Comparison of ENCODE assay signal across 27 cellular contexts in genomic region chr7:17544401-17544800, GRCh38.
"Had no signal": no experiment of that assay in that cellular context is flagged by ENCODE, and none has a peak within 500 bp of the region (broad histone marks: within the 10 kb centered on the region; RNA-seq: fewer than 3 reads in every experiment).

No MANE protein-coding gene starts in this region.

- H3K36me3 ChIP-seq: heart right ventricle, left ventricle myocardium inferior, ovary, right atrium auricular region, right lobe of liver, stomach, thyroid gland, upper lobe of right lung, uterus had no signal

- H3K27me3 ChIP-seq: heart right ventricle, hepatocyte, ovary, right atrium auricular region, right lobe of liver, stomach, testis, thyroid gland, upper lobe of right lung, uterus had no signal

- H3K27me3 Mint-ChIP-seq: progenitor cell of endocrine pancreas; stimulated activated naive B cell treated with anti-CD40 and anti-IgM and Interleukin-4, amounts not matched to agents 10 μg/mL and 1 μg/mL and 100 μg/mL, for 72 hours had no signal

- H3K9me3 ChIP-seq: heart right ventricle, left ventricle myocardium inferior, mucosa of descending colon, ovary, right atrium auricular region, right lobe of liver, stomach, testis, thyroid gland, upper lobe of right lung, uterus had no signal

- H3K36me3 Mint-ChIP-seq: naive thymus-derived CD4-positive, alpha-beta T cell; natural killer cell treated with Interleukin-12 subunit alpha and Interleukin-12 subunit beta and Interleukin-15 and Interleukin-18, amount 100 ng/mL, for 72 hours; stimulated activated naive B cell treated with anti-CD40 and anti-IgM and Interleukin-4, amounts not matched to agents 10 μg/mL and 1 μg/mL and 100 μg/mL, for 72 hours had no signal

- H3K4me2 ChIP-seq: hepatocyte had no signal

- H3K9me3 Mint-ChIP-seq: neural crest cell; stimulated activated naive B cell treated with anti-CD40 and anti-IgM and Interleukin-4, amounts not matched to agents 10 μg/mL and 1 μg/mL and 100 μg/mL, for 72 hours had no signal

- H3K27ac ChIP-seq: hepatocyte, left ventricle myocardium inferior, ovary, right atrium auricular region, right lobe of liver, testis, thyroid gland, upper lobe of right lung had no signal

- DNase-seq: heart right ventricle; islet precursor cell; left ventricle myocardium inferior; midbrain; mucosa of descending colon; naive thymus-derived CD4-positive, alpha-beta T cell; occipital lobe; ovary; right lobe of liver; stimulated activated CD4-positive, alpha-beta T cell treated with anti-CD3 and anti-CD28 coated beads, Interleukin-12 subunit alpha, Interleukin-12 subunit beta, amount 100 ng/mL, for 4 hours; stimulated activated CD4-positive, alpha-beta T cell treated with anti-CD3 and anti-CD28 coated beads, Interleukin-15, amount 100 ng/mL, for 24 hours; stimulated activated CD4-positive, alpha-beta T cell treated with anti-CD3 and anti-CD28 coated beads, Interleukin-2, amount 100 ng/mL, for 24 hours; stimulated activated CD4-positive, alpha-beta T cell treated with anti-CD3 and anti-CD28 coated beads, Interleukin-4, amount 100 ng/mL, for 1 hour; stimulated activated naive B cell treated with anti-CD40 and anti-IgM and Interleukin-4, amounts not matched to agents 10 μg/mL and 1 μg/mL and 100 μg/mL, for 72 hours; stimulated activated naive CD8-positive, alpha-beta T cell treated with anti-CD3 and anti-CD28 coated beads, Interleukin-15, Interleukin-2, amounts not matched to agents 100 U/mL and 50 U/mL, for 24 hours; stomach; testis; thyroid gland; trophoblast cell; upper lobe of right lung; uterus had no signal

- H3K4me1 Mint-ChIP-seq: naive thymus-derived CD4-positive, alpha-beta T cell; stimulated activated naive B cell treated with anti-CD40 and anti-IgM and Interleukin-4, amounts not matched to agents 10 μg/mL and 1 μg/mL and 100 μg/mL, for 72 hours had no signal

- ATAC-seq: heart right ventricle; mucosa of descending colon; naive thymus-derived CD4-positive, alpha-beta T cell; natural killer cell treated with Interleukin-12 subunit alpha and Interleukin-12 subunit beta and Interleukin-15 and Interleukin-18, amount 100 ng/mL, for 72 hours; right lobe of liver; stimulated activated naive B cell treated with anti-CD40 and anti-IgM and Interleukin-4, amounts not matched to agents 10 μg/mL and 1 μg/mL and 100 μg/mL, for 72 hours; stimulated activated naive CD8-positive, alpha-beta T cell treated with anti-CD3 and anti-CD28 coated beads, Interleukin-15, Interleukin-2, amounts not matched to agents 100 U/mL and 50 U/mL, for 24 hours; upper lobe of right lung had no signal

- H3K4me3 ChIP-seq: heart right ventricle, hepatocyte, left ventricle myocardium inferior, lung, mucosa of descending colon, ovary, right atrium auricular region, right lobe of liver, stomach, testis, thyroid gland, upper lobe of right lung, uterus had no signal

- H3K4me3 Mint-ChIP-seq: naive thymus-derived CD4-positive, alpha-beta T cell; natural killer cell treated with Interleukin-12 subunit alpha and Interleukin-12 subunit beta and Interleukin-15 and Interleukin-18, amount 100 ng/mL, for 72 hours; neural crest cell; stimulated activated naive B cell treated with anti-CD40 and anti-IgM and Interleukin-4, amounts not matched to agents 10 μg/mL and 1 μg/mL and 100 μg/mL, for 72 hours had no signal

- H3K4me1 ChIP-seq: testis, thyroid gland, upper lobe of right lung had no signal

- H3K27ac Mint-ChIP-seq: naive thymus-derived CD4-positive, alpha-beta T cell; natural killer cell treated with Interleukin-12 subunit alpha and Interleukin-12 subunit beta and Interleukin-15 and Interleukin-18, amount 100 ng/mL, for 72 hours; progenitor cell of endocrine pancreas; stimulated activated naive B cell treated with anti-CD40 and anti-IgM and Interleukin-4, amounts not matched to agents 10 μg/mL and 1 μg/mL and 100 μg/mL, for 72 hours had no signal

- H2AFZ ChIP-seq: hepatocyte had no signal
